ENCODE assay signal across 8 cellular contexts in the genomic region with DNA sequence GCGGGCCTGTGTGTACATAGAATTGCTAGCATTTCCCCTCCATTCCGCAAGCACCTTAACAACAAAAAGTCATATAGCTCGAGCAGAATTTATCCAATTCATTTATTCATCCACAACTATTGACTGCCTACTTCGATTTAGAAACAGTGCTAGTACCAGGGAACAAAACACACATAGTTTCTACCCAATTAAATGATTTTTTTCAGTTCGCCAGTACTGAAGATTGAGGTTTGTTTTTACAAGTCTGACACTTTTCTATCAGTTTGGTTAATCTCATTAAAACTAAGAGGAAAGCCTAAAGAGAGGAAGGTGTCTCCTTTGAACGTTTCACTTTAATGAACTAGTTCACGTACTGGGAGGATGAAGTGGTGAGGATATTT. TPM values are rescaled to one million over a fixed set of nuclear protein-coding genes. Genes with fewer than 3 reads are reported as not detected.
DNase-seq lines count a peak whose midpoint lies in the region; ATAC-seq and TF ChIP-seq lines count a peak whose summit lies in the region.

No MANE protein-coding gene starts in this region.

- H3K27ac ChIP-seq in angular gyrus (ENCODE audit: low read depth, low read length) (peak overlapping the region; percentile 85), liver (ENCODE audit: low read depth in 1 of 2, low read length in 2 of 2) (peak overlapping the region; percentile 86), tibial nerve (peak overlapping the region; percentile 87 to 94 (median 90))

- intact Hi-C loops in activated naive CD4-positive, alpha-beta T cell treated with anti-CD3 and anti-CD28 coated beads for 36 hours (cut with micrococcal nuclease): loop anchor here (1.0 kb wide), 3 partner anchors 24 to 131 kb away; a partner anchor contains a TSS

- H3K4me1 Mint-ChIP-seq in activated naive CD4-positive, alpha-beta T cell treated with anti-CD3 and anti-CD28 coated beads for 36 hours (ENCODE audit: low read depth): peaks cover 48% of the 10 kb centered on the region

- peaks cover 10% of the 10 kb centered on the region for H3K36me3 Mint-ChIP-seq in activated naive CD4-positive, alpha-beta T cell treated with anti-CD3 and anti-CD28 coated beads for 36 hours (ENCODE audit: low read depth)

- peak overlapping the region; percentile 96 for H3K27ac Mint-ChIP-seq in activated naive CD4-positive, alpha-beta T cell treated with anti-CD3 and anti-CD28 coated beads for 36 hours

- under 1% methylated on average over 7 of the region's 7 CpGs for WGBS in liver
- WGBS in tibial nerve, 2 donors: 0 to 1% methylated on average over 7 of the region's 7 CpGs

- no peak for TF ChIP-seq EP300 in tibial nerve (IDR thresholded peaks at IDR 0.05)

- no peaks in the 10 kb centered on the region for H3K27me3 ChIP-seq in liver (ENCODE audit: control insufficient read depth in 4 of 4, insufficient read depth in 4 of 4, low read length in 3 of 4)
- H3K27me3 ChIP-seq in tibial nerve: no peaks in the 10 kb centered on the region

- no peak for TF ChIP-seq POLR2A in tibial nerve (IDR thresholded peaks at IDR 0.05)

- no peaks in the 10 kb centered on the region for H3K9me3 ChIP-seq in liver (ENCODE audit: control insufficient read depth in 4 of 4, low read length in 3 of 4)
- no peaks in the 10 kb centered on the region for H3K9me3 ChIP-seq in tibial nerve

- no peaks in the 10 kb centered on the region for H3K27me3 Mint-ChIP-seq in activated naive CD4-positive, alpha-beta T cell treated with anti-CD3 and anti-CD28 coated beads for 36 hours (ENCODE audit: low read depth)

- TF ChIP-seq RAD21 in liver (IDR thresholded peaks at IDR 0.05): no peak

- H3K9ac ChIP-seq in liver (ENCODE audit: low read depth in 1 of 2, low read length in 2 of 2): peak overlapping the region; percentile 55 to 98

- H3K4me3 ChIP-seq in liver (ENCODE audit: low read depth in 1 of 3, low read length in 3 of 3) (peak overlapping the region; percentile 90 to 99 (median 95)), tibial nerve (peak overlapping the region; percentile 63 to 87 (median 78))

- no peaks in the 10 kb centered on the region for H3K36me3 ChIP-seq in liver (ENCODE audit: control insufficient read depth in 4 of 4, insufficient read depth in 3 of 4, low read depth in 1 of 4, low read length in 3 of 4)
- peaks cover 0 to 9% (median 0%) of the 10 kb centered on the region in 3 donors for H3K36me3 ChIP-seq in tibial nerve

- TF ChIP-seq CTCF in liver (IDR thresholded peaks at IDR 0.05; ENCODE audit: low read depth, low read length, missing input control) (no peak), tibial nerve (IDR thresholded peaks at IDR 0.05) (no peak)

- no peak for ATAC-seq in GM18520 (IDR thresholded peaks at IDR 0.05; ENCODE audit: unreplicated experiment)

- CTCF ChIA-PET in activated naive CD4-positive, alpha-beta T cell treated with anti-CD3 and anti-CD28 coated beads for 36 hours (lab: Charles Lee): interaction anchor here (0.6 to 1.8 kb wide), 5 partner anchors 15 to 234 kb away, joined by 3 to 6 read pairs (median 4); a partner anchor contains a TSS

- no peaks in the 10 kb centered on the region for H3K9me3 Mint-ChIP-seq in activated naive CD4-positive, alpha-beta T cell treated with anti-CD3 and anti-CD28 coated beads for 36 hours

- peak overlapping the region; percentile 99 for H3K4me3 Mint-ChIP-seq in activated naive CD4-positive, alpha-beta T cell treated with anti-CD3 and anti-CD28 coated beads for 36 hours

- H3K4me1 ChIP-seq in liver (ENCODE audit: control insufficient read depth in 4 of 4, insufficient read depth in 4 of 4, low read length in 3 of 4) (peaks cover 0 to 40% (median 18%) of the 10 kb centered on the region in 4 donors), tibial nerve (peaks cover 0 to 58% (median 18%) of the 10 kb centered on the region in 4 donors)

- DNase-seq in activated naive CD4-positive, alpha-beta T cell treated with anti-CD3 and anti-CD28 coated beads for 36 hours: no peak
- no peak for DNase-seq in activated naive CD4-positive, alpha-beta T cell (lab: John Stamatoyannopoulos, UW)
- no peak for DNase-seq in tibial nerve (ENCODE audit: low spot score in 2 of 2)
- no peak for DNase-seq in ecto neural progenitor cell (ENCODE audit: low spot score)
- DNase-seq in kidney tubule cell (ENCODE audit: low spot score): no peak

TF ChIP-seq in liver, 16 proteins besides CTCF, POLR2A, EP300 and RAD21:
- TF ChIP-seq YY1 (IDR thresholded peaks at IDR 0.05) (no peak), FOXA2 (IDR thresholded peaks at IDR 0.05) (no peak), RXRA (IDR thresholded peaks at IDR 0.05) (no peak), EGR1 (IDR thresholded peaks at IDR 0.05; ENCODE audit: low read depth in 2 of 2) (no peak), SP1 (IDR thresholded peaks at IDR 0.05) (no peak), FOXA1 (IDR thresholded peaks at IDR 0.05) (no peak), HNF4G (IDR thresholded peaks at IDR 0.05) (no peak)

RNA-seq across cellular contexts. Expression of a gene that starts 0.6 kb away (rescaled TPM):
- 10 to 100 TPM; 27.3 to 28.5 TPM for total RNA-seq in activated naive CD4-positive, alpha-beta T cell treated with anti-CD3 and anti-CD28 coated beads for 36 hours
- total RNA-seq in liver (10 to 100 TPM; 12.0 to 16.0 TPM), tibial nerve (10 to 100 TPM; 17.1 to 25.3 (median 20.3) TPM)
- polyA plus RNA-seq in liver: 10 to 100 TPM in 1 of 2 donors, 1 to 10 TPM in 1; 7.3 to 12.2 TPM

RNA-seq across cellular contexts. Expression of a gene that starts 0.6 kb away (rescaled TPM):
- total RNA-seq in activated naive CD4-positive, alpha-beta T cell treated with anti-CD3 and anti-CD28 coated beads for 36 hours: 1 to 10 TPM; 6.5 to 6.8 TPM
- total RNA-seq in liver (10 to 100 TPM in 1 of 2 donors, 1 to 10 TPM in 1; 6.5 to 18.7 TPM), tibial nerve (10 to 100 TPM; 39.3 to 55.9 (median 44.0) TPM)
- polyA plus RNA-seq in liver: 1 to 10 TPM; 4.3 to 6.8 TPM
